In the genomic region with DNA sequence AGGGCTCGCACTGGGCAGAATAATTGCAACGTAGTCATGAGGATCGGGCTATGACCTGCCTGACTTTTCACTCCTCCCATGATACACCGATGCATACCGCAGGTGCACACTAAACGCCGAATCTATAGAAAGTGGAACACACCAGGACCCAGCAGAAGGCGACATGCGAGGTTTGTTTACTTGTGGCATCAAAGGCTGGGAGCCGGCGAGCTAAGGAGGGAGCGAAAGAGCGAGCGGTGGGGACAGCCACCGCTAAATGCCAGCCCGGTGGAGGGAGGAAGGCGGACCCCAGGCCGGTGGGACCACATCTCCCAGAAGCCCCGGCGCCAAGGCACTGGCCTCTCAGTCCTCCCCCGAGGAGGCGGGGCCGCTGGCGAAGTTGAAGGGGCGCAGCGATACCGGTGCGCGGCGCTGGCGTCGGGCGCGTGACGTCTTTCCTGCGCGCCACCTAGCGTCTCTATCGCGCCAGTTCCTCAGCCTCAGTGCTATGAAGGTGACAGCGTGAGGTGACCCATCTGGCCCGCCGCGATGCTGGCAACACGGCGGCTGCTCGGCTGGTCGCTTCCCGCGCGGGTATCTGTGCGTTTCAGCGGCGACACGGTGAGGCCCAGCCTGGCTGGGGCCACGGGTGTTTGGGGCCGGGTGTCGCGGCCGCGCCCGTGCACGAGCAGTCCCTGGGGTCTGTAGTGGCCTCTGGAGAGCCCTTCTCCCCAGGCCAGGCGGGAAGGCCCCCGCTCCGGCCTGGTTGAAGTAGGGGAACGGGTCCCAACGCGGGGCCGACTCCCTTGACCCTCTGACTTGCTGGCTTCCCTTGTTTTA, we compare ENCODE assay signal across 1 cellular context.
A peak's percentile ranks its signal among the peaks of the same experiment; 100 is the strongest.
TF ChIP-seq lines count a peak whose summit lies in the region.

A gene (plus strand): TSS at position 460 of the 819 bp plus-strand sequence. CDS start 69 bp downstream, at position 529.

TF ChIP-seq in WTC11, 78 proteins besides CTCF, POLR2A, EP300 and RAD21 (continued from another document and continues in another):
- TF ChIP-seq, protein P1, sequence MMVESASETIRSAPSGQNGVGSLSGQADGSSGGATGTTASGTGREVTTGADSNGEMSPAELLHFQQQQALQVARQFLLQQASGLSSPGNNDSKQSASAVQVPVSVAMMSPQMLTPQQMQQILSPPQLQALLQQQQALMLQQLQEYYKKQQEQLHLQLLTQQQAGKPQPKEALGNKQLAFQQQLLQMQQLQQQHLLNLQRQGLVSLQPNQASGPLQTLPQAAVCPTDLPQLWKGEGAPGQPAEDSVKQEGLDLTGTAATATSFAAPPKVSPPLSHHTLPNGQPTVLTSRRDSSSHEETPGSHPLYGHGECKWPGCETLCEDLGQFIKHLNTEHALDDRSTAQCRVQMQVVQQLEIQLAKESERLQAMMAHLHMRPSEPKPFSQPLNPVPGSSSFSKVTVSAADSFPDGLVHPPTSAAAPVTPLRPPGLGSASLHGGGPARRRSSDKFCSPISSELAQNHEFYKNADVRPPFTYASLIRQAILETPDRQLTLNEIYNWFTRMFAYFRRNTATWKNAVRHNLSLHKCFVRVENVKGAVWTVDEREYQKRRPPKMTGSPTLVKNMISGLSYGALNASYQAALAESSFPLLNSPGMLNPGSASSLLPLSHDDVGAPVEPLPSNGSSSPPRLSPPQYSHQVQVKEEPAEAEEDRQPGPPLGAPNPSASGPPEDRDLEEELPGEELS (CRISPR knock-in tag; IDR thresholded peaks at IDR 0.05): 0 out of 2 replicates have a peak, but pooled peaks have one; percentile 20
- TF ChIP-seq ELF4 (CRISPR knock-in tag; IDR thresholded peaks at IDR 0.05; ENCODE audit: low read depth) (no peak), GRHL2 (CRISPR knock-in tag; IDR thresholded peaks at IDR 0.05; ENCODE audit: insufficient replicate concordance, severe bottlenecking) (no peak), ZBTB21 (CRISPR knock-in tag; IDR thresholded peaks at IDR 0.05; ENCODE audit: borderline replicate concordance) (peak; percentile 82; the same call in 1 of the 2 replicates), CREB1 (CRISPR knock-in tag; IDR thresholded peaks at IDR 0.05) (no peak), CREM (CRISPR knock-in tag; IDR thresholded peaks at IDR 0.05) (peak; percentile 99), ESRRA (CRISPR knock-in tag; IDR thresholded peaks at IDR 0.05; ENCODE audit: borderline replicate concordance) (no peak), GABPB1 (CRISPR knock-in tag; IDR thresholded peaks at IDR 0.05) (no peak; the same call in none of the 2 replicates), NFE2L1 (CRISPR knock-in tag; IDR thresholded peaks at IDR 0.05) (no peak), ZNF232 (CRISPR knock-in tag; IDR thresholded peaks at IDR 0.05) (no peak), NR3C1 (CRISPR knock-in tag; conservative IDR thresholded peaks at IDR 0.05; ENCODE audit: low read depth) (no peak), SMAD4 (CRISPR knock-in tag; IDR thresholded peaks at IDR 0.05) (no peak), NFATC4 (CRISPR knock-in tag; IDR thresholded peaks at IDR 0.05) (no peak), TP53 (CRISPR knock-in tag; IDR thresholded peaks at IDR 0.05) (no peak), FOXP1 (CRISPR knock-in tag; IDR thresholded peaks at IDR 0.05; ENCODE audit: borderline replicate concordance) (peak; percentile 60; the same call in 1 of the 2 replicates), RORB (CRISPR knock-in tag; IDR thresholded peaks at IDR 0.05) (no peak)
- TF ChIP-seq, protein P2, sequence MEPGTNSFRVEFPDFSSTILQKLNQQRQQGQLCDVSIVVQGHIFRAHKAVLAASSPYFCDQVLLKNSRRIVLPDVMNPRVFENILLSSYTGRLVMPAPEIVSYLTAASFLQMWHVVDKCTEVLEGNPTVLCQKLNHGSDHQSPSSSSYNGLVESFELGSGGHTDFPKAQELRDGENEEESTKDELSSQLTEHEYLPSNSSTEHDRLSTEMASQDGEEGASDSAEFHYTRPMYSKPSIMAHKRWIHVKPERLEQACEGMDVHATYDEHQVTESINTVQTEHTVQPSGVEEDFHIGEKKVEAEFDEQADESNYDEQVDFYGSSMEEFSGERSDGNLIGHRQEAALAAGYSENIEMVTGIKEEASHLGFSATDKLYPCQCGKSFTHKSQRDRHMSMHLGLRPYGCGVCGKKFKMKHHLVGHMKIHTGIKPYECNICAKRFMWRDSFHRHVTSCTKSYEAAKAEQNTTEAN (CRISPR knock-in tag; IDR thresholded peaks at IDR 0.05): no peak
- TF ChIP-seq, protein P3, sequence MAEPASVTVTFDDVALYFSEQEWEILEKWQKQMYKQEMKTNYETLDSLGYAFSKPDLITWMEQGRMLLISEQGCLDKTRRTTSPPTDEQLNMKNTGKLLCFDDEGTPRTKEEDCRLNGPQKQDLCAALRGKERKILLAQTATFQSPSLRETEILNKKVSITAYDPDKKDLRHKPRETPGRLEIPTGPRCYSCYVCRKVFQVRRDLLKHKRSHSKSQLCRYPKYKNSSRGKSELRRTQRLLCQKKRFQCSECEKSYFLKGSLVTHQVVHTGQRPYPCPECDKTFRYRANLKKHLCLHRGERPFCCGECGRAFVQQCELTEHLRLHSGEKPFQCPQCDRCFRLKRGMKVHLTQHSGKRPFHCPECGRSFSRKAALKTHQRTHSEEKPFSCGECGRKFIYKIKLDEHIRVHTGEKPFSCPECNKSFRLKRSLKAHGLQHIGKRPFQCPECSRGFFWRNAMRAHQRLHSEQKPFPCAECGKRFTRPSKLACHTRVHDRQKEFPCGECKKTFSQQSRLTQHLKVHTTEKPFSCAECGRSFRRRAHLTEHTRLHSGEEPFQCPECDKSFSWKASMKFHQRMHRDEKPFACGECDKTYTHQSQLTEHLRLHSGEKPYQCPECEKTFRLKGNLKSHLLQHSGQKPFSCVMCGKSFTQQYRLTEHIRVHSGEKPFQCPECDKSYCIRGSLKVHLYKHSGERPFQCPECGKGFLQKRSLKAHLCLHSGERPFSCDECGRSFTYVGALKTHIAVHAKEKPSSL (CRISPR knock-in tag; conservative IDR thresholded peaks at IDR 0.05): no peak
- TF ChIP-seq, protein P4, sequence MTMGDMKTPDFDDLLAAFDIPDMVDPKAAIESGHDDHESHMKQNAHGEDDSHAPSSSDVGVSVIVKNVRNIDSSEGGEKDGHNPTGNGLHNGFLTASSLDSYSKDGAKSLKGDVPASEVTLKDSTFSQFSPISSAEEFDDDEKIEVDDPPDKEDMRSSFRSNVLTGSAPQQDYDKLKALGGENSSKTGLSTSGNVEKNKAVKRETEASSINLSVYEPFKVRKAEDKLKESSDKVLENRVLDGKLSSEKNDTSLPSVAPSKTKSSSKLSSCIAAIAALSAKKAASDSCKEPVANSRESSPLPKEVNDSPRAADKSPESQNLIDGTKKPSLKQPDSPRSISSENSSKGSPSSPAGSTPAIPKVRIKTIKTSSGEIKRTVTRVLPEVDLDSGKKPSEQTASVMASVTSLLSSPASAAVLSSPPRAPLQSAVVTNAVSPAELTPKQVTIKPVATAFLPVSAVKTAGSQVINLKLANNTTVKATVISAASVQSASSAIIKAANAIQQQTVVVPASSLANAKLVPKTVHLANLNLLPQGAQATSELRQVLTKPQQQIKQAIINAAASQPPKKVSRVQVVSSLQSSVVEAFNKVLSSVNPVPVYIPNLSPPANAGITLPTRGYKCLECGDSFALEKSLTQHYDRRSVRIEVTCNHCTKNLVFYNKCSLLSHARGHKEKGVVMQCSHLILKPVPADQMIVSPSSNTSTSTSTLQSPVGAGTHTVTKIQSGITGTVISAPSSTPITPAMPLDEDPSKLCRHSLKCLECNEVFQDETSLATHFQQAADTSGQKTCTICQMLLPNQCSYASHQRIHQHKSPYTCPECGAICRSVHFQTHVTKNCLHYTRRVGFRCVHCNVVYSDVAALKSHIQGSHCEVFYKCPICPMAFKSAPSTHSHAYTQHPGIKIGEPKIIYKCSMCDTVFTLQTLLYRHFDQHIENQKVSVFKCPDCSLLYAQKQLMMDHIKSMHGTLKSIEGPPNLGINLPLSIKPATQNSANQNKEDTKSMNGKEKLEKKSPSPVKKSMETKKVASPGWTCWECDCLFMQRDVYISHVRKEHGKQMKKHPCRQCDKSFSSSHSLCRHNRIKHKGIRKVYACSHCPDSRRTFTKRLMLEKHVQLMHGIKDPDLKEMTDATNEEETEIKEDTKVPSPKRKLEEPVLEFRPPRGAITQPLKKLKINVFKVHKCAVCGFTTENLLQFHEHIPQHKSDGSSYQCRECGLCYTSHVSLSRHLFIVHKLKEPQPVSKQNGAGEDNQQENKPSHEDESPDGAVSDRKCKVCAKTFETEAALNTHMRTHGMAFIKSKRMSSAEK (CRISPR knock-in tag; IDR thresholded peaks at IDR 0.05; ENCODE audit: borderline replicate concordance): no peak
- TF ChIP-seq, protein P5, sequence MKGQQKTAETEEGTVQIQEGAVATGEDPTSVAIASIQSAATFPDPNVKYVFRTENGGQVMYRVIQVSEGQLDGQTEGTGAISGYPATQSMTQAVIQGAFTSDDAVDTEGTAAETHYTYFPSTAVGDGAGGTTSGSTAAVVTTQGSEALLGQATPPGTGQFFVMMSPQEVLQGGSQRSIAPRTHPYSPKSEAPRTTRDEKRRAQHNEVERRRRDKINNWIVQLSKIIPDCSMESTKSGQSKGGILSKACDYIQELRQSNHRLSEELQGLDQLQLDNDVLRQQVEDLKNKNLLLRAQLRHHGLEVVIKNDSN (CRISPR knock-in tag; IDR thresholded peaks at IDR 0.05): peak; percentile 59
- TF ChIP-seq, protein P6, sequence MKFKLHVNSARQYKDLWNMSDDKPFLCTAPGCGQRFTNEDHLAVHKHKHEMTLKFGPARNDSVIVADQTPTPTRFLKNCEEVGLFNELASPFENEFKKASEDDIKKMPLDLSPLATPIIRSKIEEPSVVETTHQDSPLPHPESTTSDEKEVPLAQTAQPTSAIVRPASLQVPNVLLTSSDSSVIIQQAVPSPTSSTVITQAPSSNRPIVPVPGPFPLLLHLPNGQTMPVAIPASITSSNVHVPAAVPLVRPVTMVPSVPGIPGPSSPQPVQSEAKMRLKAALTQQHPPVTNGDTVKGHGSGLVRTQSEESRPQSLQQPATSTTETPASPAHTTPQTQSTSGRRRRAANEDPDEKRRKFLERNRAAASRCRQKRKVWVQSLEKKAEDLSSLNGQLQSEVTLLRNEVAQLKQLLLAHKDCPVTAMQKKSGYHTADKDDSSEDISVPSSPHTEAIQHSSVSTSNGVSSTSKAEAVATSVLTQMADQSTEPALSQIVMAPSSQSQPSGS (CRISPR knock-in tag; IDR thresholded peaks at IDR 0.05; ENCODE audit: borderline replicate concordance, low read depth): no peak
- TF ChIP-seq, protein P7, sequence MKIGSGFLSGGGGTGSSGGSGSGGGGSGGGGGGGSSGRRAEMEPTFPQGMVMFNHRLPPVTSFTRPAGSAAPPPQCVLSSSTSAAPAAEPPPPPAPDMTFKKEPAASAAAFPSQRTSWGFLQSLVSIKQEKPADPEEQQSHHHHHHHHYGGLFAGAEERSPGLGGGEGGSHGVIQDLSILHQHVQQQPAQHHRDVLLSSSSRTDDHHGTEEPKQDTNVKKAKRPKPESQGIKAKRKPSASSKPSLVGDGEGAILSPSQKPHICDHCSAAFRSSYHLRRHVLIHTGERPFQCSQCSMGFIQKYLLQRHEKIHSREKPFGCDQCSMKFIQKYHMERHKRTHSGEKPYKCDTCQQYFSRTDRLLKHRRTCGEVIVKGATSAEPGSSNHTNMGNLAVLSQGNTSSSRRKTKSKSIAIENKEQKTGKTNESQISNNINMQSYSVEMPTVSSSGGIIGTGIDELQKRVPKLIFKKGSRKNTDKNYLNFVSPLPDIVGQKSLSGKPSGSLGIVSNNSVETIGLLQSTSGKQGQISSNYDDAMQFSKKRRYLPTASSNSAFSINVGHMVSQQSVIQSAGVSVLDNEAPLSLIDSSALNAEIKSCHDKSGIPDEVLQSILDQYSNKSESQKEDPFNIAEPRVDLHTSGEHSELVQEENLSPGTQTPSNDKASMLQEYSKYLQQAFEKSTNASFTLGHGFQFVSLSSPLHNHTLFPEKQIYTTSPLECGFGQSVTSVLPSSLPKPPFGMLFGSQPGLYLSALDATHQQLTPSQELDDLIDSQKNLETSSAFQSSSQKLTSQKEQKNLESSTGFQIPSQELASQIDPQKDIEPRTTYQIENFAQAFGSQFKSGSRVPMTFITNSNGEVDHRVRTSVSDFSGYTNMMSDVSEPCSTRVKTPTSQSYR (CRISPR knock-in tag; IDR thresholded peaks at IDR 0.05): no peak
- TF ChIP-seq, protein P8, sequence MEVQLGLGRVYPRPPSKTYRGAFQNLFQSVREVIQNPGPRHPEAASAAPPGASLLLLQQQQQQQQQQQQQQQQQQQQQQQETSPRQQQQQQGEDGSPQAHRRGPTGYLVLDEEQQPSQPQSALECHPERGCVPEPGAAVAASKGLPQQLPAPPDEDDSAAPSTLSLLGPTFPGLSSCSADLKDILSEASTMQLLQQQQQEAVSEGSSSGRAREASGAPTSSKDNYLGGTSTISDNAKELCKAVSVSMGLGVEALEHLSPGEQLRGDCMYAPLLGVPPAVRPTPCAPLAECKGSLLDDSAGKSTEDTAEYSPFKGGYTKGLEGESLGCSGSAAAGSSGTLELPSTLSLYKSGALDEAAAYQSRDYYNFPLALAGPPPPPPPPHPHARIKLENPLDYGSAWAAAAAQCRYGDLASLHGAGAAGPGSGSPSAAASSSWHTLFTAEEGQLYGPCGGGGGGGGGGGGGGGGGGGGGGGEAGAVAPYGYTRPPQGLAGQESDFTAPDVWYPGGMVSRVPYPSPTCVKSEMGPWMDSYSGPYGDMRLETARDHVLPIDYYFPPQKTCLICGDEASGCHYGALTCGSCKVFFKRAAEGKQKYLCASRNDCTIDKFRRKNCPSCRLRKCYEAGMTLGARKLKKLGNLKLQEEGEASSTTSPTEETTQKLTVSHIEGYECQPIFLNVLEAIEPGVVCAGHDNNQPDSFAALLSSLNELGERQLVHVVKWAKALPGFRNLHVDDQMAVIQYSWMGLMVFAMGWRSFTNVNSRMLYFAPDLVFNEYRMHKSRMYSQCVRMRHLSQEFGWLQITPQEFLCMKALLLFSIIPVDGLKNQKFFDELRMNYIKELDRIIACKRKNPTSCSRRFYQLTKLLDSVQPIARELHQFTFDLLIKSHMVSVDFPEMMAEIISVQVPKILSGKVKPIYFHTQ (CRISPR knock-in tag; IDR thresholded peaks at IDR 0.05): no peak
- TF ChIP-seq, protein P9, sequence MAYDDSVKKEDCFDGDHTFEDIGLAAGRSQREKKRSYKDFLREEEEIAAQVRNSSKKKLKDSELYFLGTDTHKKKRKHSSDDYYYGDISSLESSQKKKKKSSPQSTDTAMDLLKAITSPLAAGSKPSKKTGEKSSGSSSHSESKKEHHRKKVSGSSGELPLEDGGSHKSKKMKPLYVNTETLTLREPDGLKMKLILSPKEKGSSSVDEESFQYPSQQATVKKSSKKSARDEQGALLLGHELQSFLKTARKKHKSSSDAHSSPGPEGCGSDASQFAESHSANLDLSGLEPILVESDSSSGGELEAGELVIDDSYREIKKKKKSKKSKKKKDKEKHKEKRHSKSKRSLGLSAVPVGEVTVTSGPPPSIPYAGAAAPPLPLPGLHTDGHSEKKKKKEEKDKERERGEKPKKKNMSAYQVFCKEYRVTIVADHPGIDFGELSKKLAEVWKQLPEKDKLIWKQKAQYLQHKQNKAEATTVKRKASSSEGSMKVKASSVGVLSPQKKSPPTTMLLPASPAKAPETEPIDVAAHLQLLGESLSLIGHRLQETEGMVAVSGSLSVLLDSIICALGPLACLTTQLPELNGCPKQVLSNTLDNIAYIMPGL (CRISPR knock-in tag; IDR thresholded peaks at IDR 0.05): peak; percentile 79; the same call in 1 of the 2 replicates
- TF ChIP-seq, protein P10, sequence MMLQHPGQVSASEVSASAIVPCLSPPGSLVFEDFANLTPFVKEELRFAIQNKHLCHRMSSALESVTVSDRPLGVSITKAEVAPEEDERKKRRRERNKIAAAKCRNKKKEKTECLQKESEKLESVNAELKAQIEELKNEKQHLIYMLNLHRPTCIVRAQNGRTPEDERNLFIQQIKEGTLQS (CRISPR knock-in tag; conservative IDR thresholded peaks at IDR 0.05): no peak
